23 cellular contexts compared by ENCODE assay signal in the genomic region with DNA sequence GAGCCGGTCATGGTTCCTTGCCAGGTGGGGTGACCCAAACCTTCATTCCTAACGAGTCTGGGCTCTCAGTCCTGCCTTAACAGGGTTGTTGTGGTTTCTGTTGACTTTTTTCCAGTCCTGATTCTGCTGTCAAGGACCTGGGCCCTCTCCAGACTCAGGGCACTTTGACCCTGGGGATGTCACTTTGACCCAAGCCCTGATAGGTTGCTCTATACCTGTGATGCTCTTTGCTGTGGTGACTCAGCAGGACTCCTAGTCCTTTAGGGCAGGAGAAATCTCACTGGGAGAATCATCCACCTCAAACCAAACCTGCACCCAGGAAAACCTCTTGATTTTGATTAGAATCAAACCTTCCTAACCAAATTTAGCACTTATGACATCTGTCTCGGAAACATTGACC. TPM values are rescaled to one million over a fixed set of nuclear protein-coding genes. Genes with fewer than 3 reads are reported as not detected.
"Had no signal": no experiment of that assay in that cellular context is flagged by ENCODE, and none has a peak within 500 bp of the region (broad histone marks: within the 10 kb centered on the region; RNA-seq: fewer than 3 reads in every experiment).

No MANE protein-coding gene starts in this region.

- H3K4me3 ChIP-seq: esophagus squamous epithelium, gastroesophageal sphincter, mucosa of descending colon, sigmoid colon, skin epidermis, stomach had no signal

- H3K4me1 ChIP-seq: sigmoid colon had no signal

- H3K9me3 Mint-ChIP-seq: dendritic cell treated with granulocyte-macrophage colony-stimulating factor and Interleukin-4, amounts not matched to agents 40 ng/mL and 50 ng/mL, for 4 days; effector memory CD8-positive, alpha-beta T cell; immature natural killer cell; naive thymus-derived CD8-positive, alpha-beta T cell had no signal

- H3K27ac ChIP-seq: esophagus squamous epithelium, gastroesophageal sphincter, sigmoid colon, skin epidermis, stomach had no signal

- DNase-seq: cerebellar nuclear complex; effector memory CD8-positive, alpha-beta T cell; esophagus squamous epithelium; foreskin fibroblast; glutamatergic neuron; immature natural killer cell; left cardiac atrium; mucosa of descending colon; naive thymus-derived CD8-positive, alpha-beta T cell; stimulated activated naive CD4-positive, alpha-beta T cell; stomach; substantia nigra; trophoblast cell had no signal

- H3K36me3 ChIP-seq: esophagus squamous epithelium, gastroesophageal sphincter, sigmoid colon, stomach had no signal

- H3K4me3 Mint-ChIP-seq: dendritic cell treated with granulocyte-macrophage colony-stimulating factor and Interleukin-4, amounts not matched to agents 40 ng/mL and 50 ng/mL, for 4 days; effector memory CD8-positive, alpha-beta T cell; immature natural killer cell; naive thymus-derived CD8-positive, alpha-beta T cell had no signal

- H3K27ac Mint-ChIP-seq: dendritic cell treated with granulocyte-macrophage colony-stimulating factor and Interleukin-4, amounts not matched to agents 40 ng/mL and 50 ng/mL, for 4 days; effector memory CD8-positive, alpha-beta T cell; immature natural killer cell had no signal

- H3K36me3 Mint-ChIP-seq: immature natural killer cell; naive thymus-derived CD8-positive, alpha-beta T cell had no signal

- H3K9me3 ChIP-seq: esophagus squamous epithelium, gastroesophageal sphincter, mucosa of descending colon, stomach had no signal

- FAIRE-seq: colon, kidney, urothelium cell line had no signal

- ATAC-seq: effector memory CD8-positive, alpha-beta T cell; gastroesophageal sphincter; left cardiac atrium; mucosa of descending colon; naive thymus-derived CD8-positive, alpha-beta T cell had no signal

RNA-seq across cellular contexts. Expression of a gene that starts 20.5 kb away (rescaled TPM):
- total RNA-seq: epithelial cell of proximal tubule; esophagus squamous epithelium; kidney; naive thymus-derived CD8-positive, alpha-beta T cell; omental fat pad; pulmonary artery endothelial cell; sigmoid colon had no signal
- polyA plus RNA-seq: immature natural killer cell, sigmoid colon had no signal

RNA-seq across cellular contexts. Expression of a gene that starts 48.1 kb away (rescaled TPM):
- total RNA-seq: epithelial cell of proximal tubule; naive thymus-derived CD8-positive, alpha-beta T cell; pulmonary artery endothelial cell had no signal
- polyA plus RNA-seq: naive thymus-derived CD8-positive, alpha-beta T cell had no signal
